28 cellular contexts compared by ENCODE assay signal in the genomic region with DNA sequence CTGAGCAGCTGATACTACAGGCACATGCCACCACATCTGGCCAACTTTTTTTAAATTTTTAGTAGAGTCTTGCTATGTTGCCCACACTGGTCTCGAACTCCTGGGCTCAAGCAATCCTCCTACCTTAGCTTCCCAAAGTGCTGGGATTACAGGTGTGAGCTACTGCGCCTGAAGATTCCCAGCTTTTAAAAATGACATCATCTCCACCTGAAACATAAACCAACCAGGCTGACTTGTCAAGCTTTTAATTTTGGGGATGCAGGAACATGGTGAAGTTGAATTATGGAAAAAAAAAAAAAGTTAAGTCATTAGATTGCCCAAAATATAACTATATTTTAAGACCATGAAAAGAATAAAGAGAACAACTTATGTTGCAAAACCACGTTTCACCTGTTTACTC.
"Had no signal": no experiment of that assay in that cellular context is flagged by ENCODE, and none has a peak within 500 bp of the region (broad histone marks: within the 10 kb centered on the region; RNA-seq: fewer than 3 reads in every experiment).

No MANE protein-coding gene starts in this region.

- H3K36me3 ChIP-seq: adrenal gland, esophagus squamous epithelium, gastroesophageal sphincter had no signal

- H2AFZ ChIP-seq: hepatocyte had no signal

- H3K27me3 ChIP-seq: adrenal gland, body of pancreas, esophagus squamous epithelium, gastroesophageal sphincter, heart right ventricle, hepatocyte had no signal

- H3K9me3 ChIP-seq: adrenal gland, body of pancreas, esophagus squamous epithelium, gastroesophageal sphincter, heart right ventricle had no signal

- DNase-seq: activated CD4-positive, alpha-beta memory T cell treated with anti-CD3 and anti-CD28 coated beads for 36 hours; activated CD4-positive, alpha-beta T cell treated with anti-CD3 and anti-CD28 coated beads for 36 hours; activated CD4-positive, alpha-beta T cell treated with anti-CD3 and anti-CD28 coated beads, Interleukin-2, amount 10 ng/mL, durations not matched to agents 24 days and 14 days; activated CD4-positive, CD25-positive, alpha-beta regulatory T cell; activated CD4-positive, CD25-positive, alpha-beta regulatory T cell treated with anti-CD3 and anti-CD28 coated beads, Interleukin-2, amount 50 U/mL, for 72 hours; activated CD8-positive, alpha-beta memory T cell treated with anti-CD3 and anti-CD28 coated beads, Interleukin-2, amount 10 ng/mL, durations not matched to agents 7 days and 5 days; activated CD8-positive, alpha-beta memory T cell treated with anti-CD3 and anti-CD28 coated beads, Interleukin-2, amount 50 U/mL, for 4 hours; activated CD8-positive, alpha-beta T cell treated with anti-CD3 and anti-CD28 coated beads, Interleukin-2, amount 10 ng/mL, durations not matched to agents 7 days and 5 days; activated effector memory CD4-positive, alpha-beta T cell treated with anti-CD3 and anti-CD28 coated beads, Interleukin-2, amount 50 U/mL, for 16 hours; activated naive CD4-positive, alpha-beta T cell treated with anti-CD3 and anti-CD28 coated beads for 36 hours; activated naive CD8-positive, alpha-beta T cell treated with anti-CD3 and anti-CD28 coated beads for 36 hours; activated naive CD8-positive, alpha-beta T cell treated with anti-CD3 and anti-CD28 coated beads, Interleukin-2, amount 50 U/mL, for 24 hours; activated T-cell treated with anti-CD3 and anti-CD28 coated beads, Interleukin-2, amount 50 U/mL, for 1 hour; activated T-cell treated with anti-CD3 and anti-CD28 coated beads, Interleukin-2, amount 50 U/mL, for 48 hours; adrenal gland; amygdala; aorta; body of pancreas; caudate nucleus; cortex of kidney; effector CD8-positive, alpha-beta T cell; esophagus squamous epithelium; foreskin melanocyte; heart right ventricle; T1000 had no signal

- H3K4me2 ChIP-seq: hepatocyte had no signal

- ATAC-seq: activated CD4-positive, alpha-beta T cell treated with anti-CD3 and anti-CD28 coated beads for 36 hours; activated CD8-positive, alpha-beta memory T cell treated with anti-CD3 and anti-CD28 coated beads, Interleukin-2, amount 10 ng/mL, durations not matched to agents 7 days and 5 days; activated CD8-positive, alpha-beta T cell treated with anti-CD3 and anti-CD28 coated beads, Interleukin-2, amount 10 ng/mL, durations not matched to agents 7 days and 5 days; activated naive CD8-positive, alpha-beta T cell treated with anti-CD3 and anti-CD28 coated beads, Interleukin-2, amount 50 U/mL, for 24 hours; body of pancreas; gastroesophageal sphincter; heart right ventricle had no signal

- H3K79me2 ChIP-seq: hepatocyte had no signal

- H3K4me1 ChIP-seq: adrenal gland, body of pancreas, gastroesophageal sphincter, heart right ventricle had no signal

- H3K27ac ChIP-seq: adrenal gland, body of pancreas, epithelial cell of prostate, gastroesophageal sphincter, heart right ventricle, hepatocyte had no signal

- H3K4me3 ChIP-seq: adrenal gland, body of pancreas, esophagus squamous epithelium, gastroesophageal sphincter, heart right ventricle, hepatocyte had no signal
